ENCODE assay signal across 28 cellular contexts in the genomic region with DNA sequence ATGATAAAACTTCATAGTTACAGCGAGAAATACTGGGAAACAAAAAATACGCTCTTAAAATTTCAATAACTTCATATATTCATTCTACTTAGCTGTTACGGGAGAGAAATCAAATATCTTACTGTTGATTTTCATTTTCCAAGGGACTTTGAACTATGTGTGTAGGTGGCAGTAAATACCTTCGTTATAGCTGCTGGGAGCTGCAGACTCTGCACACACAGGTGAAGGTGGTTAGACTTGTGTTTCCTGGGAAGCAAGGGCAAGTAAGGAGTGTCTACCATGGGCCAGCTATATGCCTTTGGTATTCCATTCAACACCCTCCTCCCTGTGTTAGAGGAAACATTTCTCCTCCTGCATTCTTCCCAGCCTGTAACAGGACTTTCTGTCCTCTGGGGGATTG. TPM values are rescaled to one million over a fixed set of nuclear protein-coding genes. Genes with fewer than 3 reads are reported as not detected.
"Had no signal": no experiment of that assay in that cellular context is flagged by ENCODE, and none has a peak within 500 bp of the region (broad histone marks: within the 10 kb centered on the region; RNA-seq: fewer than 3 reads in every experiment).

No MANE protein-coding gene starts in this region.

- FAIRE-seq: bronchial epithelial cell had no signal

- H3K27ac ChIP-seq: adrenal gland, SK-N-MC, WERI-Rb-1 had no signal

- ATAC-seq: activated CD4-positive, alpha-beta T cell treated with anti-CD3 and anti-CD28 coated beads for 36 hours; activated CD8-positive, alpha-beta T cell treated with anti-CD3 and anti-CD28 coated beads, Interleukin-2, amount 10 ng/mL, durations not matched to agents 7 days and 5 days had no signal

- H3K9me3 ChIP-seq: adrenal gland had no signal

- H3K36me3 ChIP-seq: adrenal gland, WERI-Rb-1 had no signal

- H3K4me3 Mint-ChIP-seq: activated CD4-positive, alpha-beta T cell treated with anti-CD3 and anti-CD28 coated beads for 36 hours; activated CD8-positive, alpha-beta T cell treated with anti-CD3 and anti-CD28 coated beads, Interleukin-2, amount 10 ng/mL, durations not matched to agents 7 days and 5 days; activated naive CD8-positive, alpha-beta T cell treated with anti-CD3 and anti-CD28 coated beads, Interleukin-2, amount 10 ng/mL, durations not matched to agents 7 days and 5 days had no signal

- H3K27ac Mint-ChIP-seq: activated CD4-positive, alpha-beta T cell treated with anti-CD3 and anti-CD28 coated beads for 36 hours; activated CD8-positive, alpha-beta T cell treated with anti-CD3 and anti-CD28 coated beads, Interleukin-2, amount 10 ng/mL, durations not matched to agents 7 days and 5 days; activated naive CD8-positive, alpha-beta T cell treated with anti-CD3 and anti-CD28 coated beads, Interleukin-2, amount 10 ng/mL, durations not matched to agents 7 days and 5 days had no signal

- H3K4me1 Mint-ChIP-seq: activated CD4-positive, alpha-beta T cell treated with anti-CD3 and anti-CD28 coated beads for 36 hours; activated naive CD8-positive, alpha-beta T cell treated with anti-CD3 and anti-CD28 coated beads, Interleukin-2, amount 10 ng/mL, durations not matched to agents 7 days and 5 days had no signal

- DNase-seq: activated CD4-positive, alpha-beta T cell treated with anti-CD3 and anti-CD28 coated beads for 36 hours; activated CD4-positive, alpha-beta T cell treated with anti-CD3 and anti-CD28 coated beads, Interleukin-2, amount 50 U/mL, for 4 hours; activated CD8-positive, alpha-beta memory T cell treated with anti-CD3 and anti-CD28 coated beads, Interleukin-2, amount 50 U/mL, for 48 hours; activated CD8-positive, alpha-beta T cell treated with anti-CD3 and anti-CD28 coated beads, Interleukin-2, amount 10 ng/mL, durations not matched to agents 7 days and 5 days; activated naive CD4-positive, alpha-beta T cell treated with anti-CD3 and anti-CD28 coated beads, Interleukin-2, amount 50 U/mL, for 16 hours; activated naive CD8-positive, alpha-beta T cell treated with anti-CD3 and anti-CD28 coated beads, Interleukin-2, amount 10 ng/mL, durations not matched to agents 7 days and 5 days; activated T-cell treated with anti-CD3 and anti-CD28 coated beads, Interleukin-2, amount 50 U/mL, for 1 hour; adrenal gland; aorta; central memory CD4-positive, alpha-beta T cell; Kasumi-1; KBM-7; NCI-H1105 treated with DMSO at 0.1 percent for 48 hours; NCI-H1436 treated with DMSO at 0.1 percent for 48 hours; NCI-H1930; NCI-H2171; NCI-H2227 treated with DMSO at 0.1 percent for 48 hours; NCI-H446 treated with DMSO at 0.1 percent for 48 hours; NCI-H526; NCI-H82; SIG-M5; T-helper 1 cell; WERI-Rb-1 had no signal

- H3K27me3 ChIP-seq: adrenal gland had no signal

- H3K4me3 ChIP-seq: adrenal gland, SK-N-MC had no signal

- H3K9me3 Mint-ChIP-seq: activated naive CD8-positive, alpha-beta T cell treated with anti-CD3 and anti-CD28 coated beads, Interleukin-2, amount 10 ng/mL, durations not matched to agents 7 days and 5 days had no signal

- H3K4me1 ChIP-seq: adrenal gland had no signal

- H3K36me3 Mint-ChIP-seq: activated naive CD8-positive, alpha-beta T cell treated with anti-CD3 and anti-CD28 coated beads, Interleukin-2, amount 10 ng/mL, durations not matched to agents 7 days and 5 days had no signal

RNA-seq across cellular contexts. Expression of a gene that starts 51.4 kb away (rescaled TPM):
- total RNA-seq: activated CD8-positive, alpha-beta T cell treated with anti-CD3 and anti-CD28 coated beads, Interleukin-2, amount 10 ng/mL, durations not matched to agents 7 days and 5 days; activated naive CD8-positive, alpha-beta T cell treated with anti-CD3 and anti-CD28 coated beads, Interleukin-2, amount 10 ng/mL, durations not matched to agents 7 days and 5 days; OCI-LY7; RPMI7951; T-helper 2 cell treated with Interferon-gamma antibody and Interleukin-4, amounts not matched to agents 100 ng/mL and 5 ng/mL, for 36 hours had no signal
